ENCODE assay signal across 1 cellular context in genomic region chr6:133921249-133921859, GRCh38.
TF ChIP-seq lines count a peak whose summit lies in the region.

No MANE protein-coding gene starts in this region.

TF ChIP-seq in endothelial cell of umbilical vein, 7 proteins besides CTCF, POLR2A, EP300 and RAD21:
- no peak for TF ChIP-seq MAX (IDR thresholded peaks at IDR 0.05; ENCODE audit: insufficient read depth, insufficient read length)
- TF ChIP-seq JUN (IDR thresholded peaks at IDR 0.05; ENCODE audit: borderline replicate concordance, insufficient read depth, insufficient read length, low read depth): no peak
